8 cellular contexts compared by ENCODE assay signal in the genomic region with DNA sequence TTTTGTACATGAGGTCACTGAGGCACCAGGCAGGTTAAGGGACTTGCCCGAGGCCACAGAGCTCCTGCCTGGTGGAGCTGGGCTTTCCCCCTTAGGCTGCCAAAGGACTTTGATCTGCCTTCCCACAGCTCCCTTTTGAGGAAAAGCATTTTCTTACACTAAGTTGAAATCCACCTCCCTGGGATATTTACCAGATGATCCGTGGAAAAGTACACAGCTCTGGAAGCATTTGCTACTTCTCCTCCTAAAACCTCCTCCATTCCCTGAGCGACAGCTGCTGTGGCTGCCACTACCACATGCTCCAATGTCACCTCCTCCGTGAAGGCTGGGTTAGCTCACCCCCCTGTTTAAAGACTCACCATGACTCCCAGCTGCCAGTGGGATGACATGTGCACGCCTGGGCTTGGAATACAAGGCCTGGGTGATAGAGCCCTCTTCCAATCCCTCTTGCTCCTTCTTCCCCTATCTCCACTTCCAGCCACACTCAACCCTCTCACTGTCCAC. TPM values are rescaled to one million over a fixed set of nuclear protein-coding genes. Genes with fewer than 3 reads are reported as not detected.
DNase-seq lines count a peak whose midpoint lies in the region; ATAC-seq and TF ChIP-seq lines count a peak whose summit lies in the region.

No MANE protein-coding gene starts in this region.

- H3K36me3 ChIP-seq in endodermal cell (ENCODE audit: control insufficient read depth, insufficient read depth, low read length), result no peaks in the 10 kb centered on the region

- peak overlapping the region; percentile 82 for H3K4me3 ChIP-seq in endodermal cell (ENCODE audit: low read length)

- H3K9me3 Mint-ChIP-seq in endodermal cell (peaks cover 2% of the 10 kb centered on the region), neural crest cell (peaks cover under 1% of the 10 kb centered on the region)
- no peaks in the 10 kb centered on the region for H3K9me3 Mint-ChIP-seq in stimulated activated memory B cell treated with anti-CD40 and anti-IgM and Interleukin-4, amounts not matched to agents 10 μg/mL and 1 μg/mL and 100 μg/mL, for 72 hours

- WGBS in endodermal cell (ENCODE audit: insufficient coverage in 1 of 2, insufficient read length in 1 of 2), 2 experiments, result 71 to 77% methylated on average over 4 to 5 of the region's 5 CpGs

- H3K4me1 Mint-ChIP-seq in endodermal cell (peaks cover 32% of the 10 kb centered on the region), neural crest cell (peaks cover 40% of the 10 kb centered on the region)
- H3K4me1 Mint-ChIP-seq in stimulated activated memory B cell treated with anti-CD40 and anti-IgM and Interleukin-4, amounts not matched to agents 10 μg/mL and 1 μg/mL and 100 μg/mL, for 72 hours, result peaks cover 53% of the 10 kb centered on the region

- H3K27me3 ChIP-seq in endodermal cell (ENCODE audit: control insufficient read depth, insufficient read depth, low read length, poor library complexity, severe bottlenecking), result no peaks in the 10 kb centered on the region

- peaks cover 3% of the 10 kb centered on the region for H3K27me3 Mint-ChIP-seq in endodermal cell (ENCODE audit: insufficient read depth)
- H3K27me3 Mint-ChIP-seq in neural crest cell (ENCODE audit: low read depth), result no peaks in the 10 kb centered on the region
- H3K27me3 Mint-ChIP-seq in stimulated activated memory B cell treated with anti-CD40 and anti-IgM and Interleukin-4, amounts not matched to agents 10 μg/mL and 1 μg/mL and 100 μg/mL, for 72 hours, result no peaks in the 10 kb centered on the region

- DNase-seq in NCI-H748 (lab: John Stamatoyannopoulos, UW; ENCODE audit: unreplicated experiment) (peak; percentile 28), NCI-H748 treated with DMSO at 0.1 percent for 48 hours (lab: John Stamatoyannopoulos, UW) (no peak), OCI-M1 (lab: John Stamatoyannopoulos, UW) (peak; percentile 3), endodermal cell (peak; percentile 70), neural crest cell (ENCODE audit: low read depth, low spot score) (no peak), RPMI8226 (no peak), amniotic stem cell (lab: John Stamatoyannopoulos, UW) (no peak)

- H3K9ac ChIP-seq in endodermal cell (ENCODE audit: extremely low read depth, low read length, poor library complexity, severe bottlenecking), result no peak overlapping the region

- peaks cover 3% of the 10 kb centered on the region for H3K36me3 Mint-ChIP-seq in endodermal cell (ENCODE audit: low read depth)
- H3K36me3 Mint-ChIP-seq in neural crest cell (ENCODE audit: low read depth), result peaks cover 4% of the 10 kb centered on the region
- H3K36me3 Mint-ChIP-seq in stimulated activated memory B cell treated with anti-CD40 and anti-IgM and Interleukin-4, amounts not matched to agents 10 μg/mL and 1 μg/mL and 100 μg/mL, for 72 hours, result no peaks in the 10 kb centered on the region

- H3K27ac Mint-ChIP-seq in endodermal cell (no peak overlapping the region), neural crest cell (ENCODE audit: unreplicated experiment) (no peak overlapping the region)
- no peak overlapping the region for H3K27ac Mint-ChIP-seq in stimulated activated memory B cell treated with anti-CD40 and anti-IgM and Interleukin-4, amounts not matched to agents 10 μg/mL and 1 μg/mL and 100 μg/mL, for 72 hours

- peaks cover 2% of the 10 kb centered on the region for H3K9me3 ChIP-seq in endodermal cell (ENCODE audit: control insufficient read depth, low read length)

- H3K4me1 ChIP-seq in endodermal cell (ENCODE audit: control insufficient read depth, insufficient read depth, low read length), result peaks cover 17% of the 10 kb centered on the region

- ATAC-seq in stimulated activated memory B cell treated with anti-CD40 and anti-IgM and Interleukin-4, amounts not matched to agents 10 μg/mL and 1 μg/mL and 100 μg/mL, for 72 hours, result no peak

- H3K27ac ChIP-seq in endodermal cell (ENCODE audit: low read depth, low read length), result no peak overlapping the region

- TF ChIP-seq CTCF in endodermal cell (conservative IDR thresholded peaks at IDR 0.05) (no peak), neural crest cell (conservative IDR thresholded peaks at IDR 0.05) (no peak)

- H3K4me3 Mint-ChIP-seq in endodermal cell, result peak overlapping the region; percentile 82
- peak overlapping the region; percentile 87 for H3K4me3 Mint-ChIP-seq in neural crest cell
- no peak overlapping the region for H3K4me3 Mint-ChIP-seq in stimulated activated memory B cell treated with anti-CD40 and anti-IgM and Interleukin-4, amounts not matched to agents 10 μg/mL and 1 μg/mL and 100 μg/mL, for 72 hours

RNA-seq across cellular contexts. Expression of gene MPRIP, which starts 1.2 kb away (rescaled TPM):
- total RNA-seq in endodermal cell (100 to 1,000 TPM; 154 to 155 TPM), neural crest cell (241 and 244 TPM in 2 replicates)
- polyA plus RNA-seq in endodermal cell (2013, experiment 1 of 2), result 126 TPM
- 112 TPM for polyA plus RNA-seq in endodermal cell (2013, experiment 2 of 2)

Comparison
In these comparisons a context has a peak if more than half of its experiments do, and no peak if none do; other contexts are left out.
1. DNase-seq: peak in NCI-H748 (single experiment), OCI-M1 (single experiment) and endodermal cell (single experiment); none in NCI-H748 treated with DMSO at 0.1 percent for 48 hours (single experiment), neural crest cell (single experiment), RPMI8226 (single experiment) and amniotic stem cell (single experiment).